In the genomic region with DNA sequence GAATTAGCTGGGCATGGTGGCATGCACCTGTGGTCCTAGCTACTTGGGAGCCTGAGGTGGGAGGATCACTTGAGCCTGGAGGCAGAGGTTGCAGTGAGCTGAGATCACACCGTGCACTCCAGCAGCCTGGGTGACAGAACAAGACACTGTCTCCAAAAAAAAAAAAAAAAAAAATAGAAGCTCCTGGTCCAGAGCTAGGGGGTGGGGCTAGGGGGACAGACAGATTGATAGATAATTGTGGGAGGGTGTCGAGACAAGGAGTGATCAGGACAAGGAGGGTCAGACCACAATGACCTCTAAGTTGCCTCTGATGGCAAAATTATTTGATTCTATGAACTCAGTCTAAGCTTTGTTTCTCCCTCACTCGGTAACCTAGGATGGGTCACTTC, we compare ENCODE assay signal across 16 cellular contexts.
"Had no signal": no experiment of that assay in that cellular context is flagged by ENCODE, and none has a peak within 500 bp of the region (broad histone marks: within the 10 kb centered on the region; RNA-seq: fewer than 3 reads in every experiment).

No MANE protein-coding gene starts in this region.

- ATAC-seq: activated CD8-positive, alpha-beta memory T cell treated with anti-CD3 and anti-CD28 coated beads, Interleukin-2, amount 10 ng/mL, durations not matched to agents 7 days and 5 days; stimulated activated effector memory CD8-positive, alpha-beta T cell treated with anti-CD3 and anti-CD28 coated beads, Interleukin-12 subunit alpha, Interleukin-12 subunit beta, amount 100 ng/mL, for 72 hours had no signal

- H3K27ac ChIP-seq: ascending aorta, breast epithelium, left ventricle myocardium inferior, pancreas, tibial artery had no signal

- DNase-seq: activated CD4-positive, alpha-beta T cell treated with anti-CD3 and anti-CD28 coated beads, Interleukin-2, amount 50 U/mL, for 4 hours; activated CD4-positive, CD25-positive, alpha-beta regulatory T cell; activated CD8-positive, alpha-beta memory T cell treated with anti-CD3 and anti-CD28 coated beads, Interleukin-2, amount 10 ng/mL, durations not matched to agents 7 days and 5 days; activated gamma-delta T cell treated with Interleukin-2 at 50 U/mL for 16 hours; activated T-cell treated with anti-CD3 and anti-CD28 coated beads, Interleukin-2, amount 50 U/mL, for 1 hour; cerebellar nuclear complex; effector CD8-positive, alpha-beta T cell; foreskin fibroblast; glutamatergic neuron; left ventricle myocardium inferior; naive B cell; pancreas; tibial artery had no signal

- H3K27ac Mint-ChIP-seq: activated CD8-positive, alpha-beta memory T cell treated with anti-CD3 and anti-CD28 coated beads, Interleukin-2, amount 10 ng/mL, durations not matched to agents 7 days and 5 days; naive B cell had no signal

- H3K4me3 ChIP-seq: ascending aorta, breast epithelium, left ventricle myocardium inferior, pancreas, tibial artery had no signal

- H3K9me3 Mint-ChIP-seq: naive B cell; stimulated activated effector memory CD8-positive, alpha-beta T cell treated with anti-CD3 and anti-CD28 coated beads, Interleukin-12 subunit alpha, Interleukin-12 subunit beta, amount 100 ng/mL, for 72 hours had no signal

- H3K27me3 Mint-ChIP-seq: activated CD8-positive, alpha-beta memory T cell treated with anti-CD3 and anti-CD28 coated beads, Interleukin-2, amount 10 ng/mL, durations not matched to agents 7 days and 5 days had no signal

- H3K27me3 ChIP-seq: ascending aorta, breast epithelium, pancreas, tibial artery had no signal

- H3K4me3 Mint-ChIP-seq: activated CD8-positive, alpha-beta memory T cell treated with anti-CD3 and anti-CD28 coated beads, Interleukin-2, amount 10 ng/mL, durations not matched to agents 7 days and 5 days; naive B cell; stimulated activated effector memory CD8-positive, alpha-beta T cell treated with anti-CD3 and anti-CD28 coated beads, Interleukin-12 subunit alpha, Interleukin-12 subunit beta, amount 100 ng/mL, for 72 hours had no signal

- H3K4me1 ChIP-seq: breast epithelium, left ventricle myocardium inferior, pancreas, tibial artery had no signal

- H3K36me3 Mint-ChIP-seq: naive B cell had no signal

- H3K36me3 ChIP-seq: ascending aorta, breast epithelium, left ventricle myocardium inferior, pancreas, tibial artery had no signal

- H3K9me3 ChIP-seq: ascending aorta, breast epithelium, left ventricle myocardium inferior, pancreas, tibial artery had no signal
